In the genomic region with DNA sequence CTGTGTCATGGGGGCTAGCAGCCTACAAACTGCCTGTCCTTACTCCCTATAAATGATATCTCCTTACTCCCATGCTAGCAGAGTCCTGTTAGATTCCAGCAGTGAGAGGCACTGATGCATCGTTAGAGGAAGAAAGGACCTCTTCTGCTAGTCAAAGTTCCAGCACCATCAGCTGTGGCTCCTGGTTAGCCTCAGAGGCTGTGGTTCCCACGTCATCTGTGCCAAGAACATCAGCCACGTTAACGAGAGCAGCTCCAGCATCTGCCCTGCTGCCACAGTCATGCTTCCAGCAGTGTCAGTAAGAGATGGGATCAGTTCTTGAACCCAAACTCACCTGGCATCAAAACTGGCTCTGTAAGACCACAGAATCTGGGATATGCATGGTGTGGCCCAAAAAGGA, we compare ENCODE assay signal across 26 cellular contexts.
"Had no signal": no experiment of that assay in that cellular context is flagged by ENCODE, and none has a peak within 500 bp of the region (broad histone marks: within the 10 kb centered on the region; RNA-seq: fewer than 3 reads in every experiment).

No MANE protein-coding gene starts in this region.

- H3K9me3 Mint-ChIP-seq: effector memory CD8-positive, alpha-beta T cell; endodermal cell; immature natural killer cell; mesothelial cell of epicardium; naive B cell had no signal

- ATAC-seq: effector memory CD8-positive, alpha-beta T cell; esophagus mucosa; gastrocnemius medialis; left lung; left ventricle myocardium superior; lower lobe of right lung; mucosa of descending colon had no signal

- H3K27me3 ChIP-seq: esophagus squamous epithelium, gastrocnemius medialis, left lung had no signal

- H3K4me3 ChIP-seq: coronary artery, esophagus squamous epithelium, gastrocnemius medialis, hepatocyte, left lung, lower lobe of right lung, mucosa of descending colon had no signal

- H3K4me1 Mint-ChIP-seq: endodermal cell, immature natural killer cell, mesothelial cell of epicardium, naive B cell had no signal

- H3K36me3 ChIP-seq: gastrocnemius medialis, left lung, lower lobe of right lung had no signal

- H3K4me3 Mint-ChIP-seq: effector memory CD8-positive, alpha-beta T cell; endodermal cell; immature natural killer cell; mesothelial cell of epicardium; naive B cell had no signal

- H3K9me3 ChIP-seq: esophagus squamous epithelium, gastrocnemius medialis, left lung, lower lobe of right lung, mucosa of descending colon had no signal

- H3K4me2 ChIP-seq: hepatocyte had no signal

- H3K79me2 ChIP-seq: hepatocyte had no signal

- DNase-seq: effector CD8-positive, alpha-beta T cell; effector memory CD8-positive, alpha-beta T cell; endodermal cell; erythroblast; esophagus squamous epithelium; foreskin fibroblast; foreskin melanocyte; gastrocnemius medialis; glutamatergic neuron; head of caudate nucleus; hypothalamus; immature natural killer cell; islet precursor cell; kidney; kidney glomerular epithelial cell; left lung; left ventricle myocardium superior; lower lobe of right lung; mesenchymal stem cell; mucosa of descending colon; naive B cell had no signal

- H3K27ac ChIP-seq: coronary artery, epithelial cell of prostate, esophagus squamous epithelium, gastrocnemius medialis, hepatocyte, left lung, lower lobe of right lung had no signal

- H3K4me1 ChIP-seq: esophagus squamous epithelium, gastrocnemius medialis, left lung, lower lobe of right lung had no signal

- H2AFZ ChIP-seq: hepatocyte had no signal

- H3K27ac Mint-ChIP-seq: effector memory CD8-positive, alpha-beta T cell; endodermal cell; immature natural killer cell; mesothelial cell of epicardium had no signal

- H3K36me3 Mint-ChIP-seq: immature natural killer cell, mesothelial cell of epicardium, naive B cell had no signal
